In genomic region chr1:36172017-36172747, GRCh38 we compare ENCODE assay signal across 1 cellular context.
TF ChIP-seq lines count a peak whose summit lies in the region.

No MANE protein-coding gene starts in this region.

TF ChIP-seq in HCT116, 20 proteins besides CTCF, POLR2A, EP300 and RAD21 (continued from another document):
- no peak for TF ChIP-seq ZBTB33 (IDR thresholded peaks at IDR 0.05; ENCODE audit: extremely low read depth, insufficient replicate concordance, low read length)
- no peak for TF ChIP-seq CEBPB (IDR thresholded peaks at IDR 0.05; ENCODE audit: low read depth)
- no peak for TF ChIP-seq CBX3 (IDR thresholded peaks at IDR 0.05; ENCODE audit: low read depth)
- TF ChIP-seq REST (IDR thresholded peaks at IDR 0.05; ENCODE audit: low read depth), result no peak
- TF ChIP-seq SIN3A (IDR thresholded peaks at IDR 0.05; ENCODE audit: low read depth), result no peak
- TF ChIP-seq SP1 (IDR thresholded peaks at IDR 0.05; ENCODE audit: low read depth), result no peak
